8 cellular contexts compared by ENCODE assay signal in the genomic region with DNA sequence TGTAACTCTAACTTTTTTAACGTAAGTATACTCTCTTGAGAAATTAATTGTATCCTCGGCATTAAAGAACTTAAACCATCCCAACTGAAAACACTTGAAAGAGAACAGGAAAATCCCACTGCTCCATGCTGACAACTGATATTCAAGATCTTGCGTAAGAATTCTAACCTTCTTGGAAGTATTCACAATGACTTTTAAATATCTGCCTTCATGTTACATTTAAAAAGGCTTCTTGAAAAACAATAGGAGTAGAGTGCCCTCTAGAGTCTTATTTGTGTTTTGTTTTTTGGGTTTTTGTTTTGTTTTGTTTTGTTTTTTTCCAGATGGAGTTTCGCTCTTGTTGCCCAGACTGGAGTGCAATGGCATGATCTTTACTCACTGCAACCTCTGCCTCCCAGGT.
DNase-seq lines count a peak whose midpoint lies in the region; ATAC-seq and TF ChIP-seq lines count a peak whose summit lies in the region.

No MANE protein-coding gene starts in this region.

- H3K27me3 Mint-ChIP-seq in activated T-cell treated with anti-CD3 and anti-CD28 coated beads, Interleukin-2, amount 50 U/mL, for 24 hours: peaks cover 6% of the 10 kb centered on the region

- H3K36me3 ChIP-seq in brain microvascular endothelial cell (replicated peaks) (no peaks in the 10 kb centered on the region), liver (ENCODE audit: control insufficient read depth in 4 of 4, insufficient read depth in 3 of 4, low read depth in 1 of 4, low read length in 3 of 4) (no peaks in the 10 kb centered on the region)

- no peak overlapping the region for H3K9ac ChIP-seq in liver (ENCODE audit: low read depth in 1 of 2, low read length in 2 of 2)

- WGBS in liver: 71% methylated on average over 4 of the region's 4 CpGs

- no peak overlapping the region for H3K4me3 Mint-ChIP-seq in activated T-cell treated with anti-CD3 and anti-CD28 coated beads, Interleukin-2, amount 50 U/mL, for 24 hours

- no peak overlapping the region for H3K4me3 ChIP-seq in AG04449 (ENCODE audit: low read depth, low read length)
- H3K4me3 ChIP-seq in brain microvascular endothelial cell (ENCODE audit: low read depth, low read length): no peak overlapping the region
- no peak overlapping the region for H3K4me3 ChIP-seq in liver (ENCODE audit: low read depth in 1 of 3, low read length in 3 of 3)

- POLR2A ChIA-PET in AG04449 (lab: Yijun Ruan, JAX): no interaction called here

- no peak for TF ChIP-seq POLR2A in GM18505 (IDR thresholded peaks at IDR 0.05; ENCODE audit: borderline replicate concordance, extremely low read depth, insufficient read depth, insufficient read length)

- H3K36me3 Mint-ChIP-seq in activated T-cell treated with anti-CD3 and anti-CD28 coated beads, Interleukin-2, amount 50 U/mL, for 24 hours (ENCODE audit: low read depth): no peaks in the 10 kb centered on the region

- CTCF ChIA-PET in AG04449 (lab: Yijun Ruan, JAX): interaction anchor here (1.2 to 3.3 kb wide), 5 partner anchors 226 to 465 kb away, joined by 3 to 61 read pairs (median 3); no protein-coding TSS in a partner anchor

- DNase-seq in AG04449 (ENCODE audit: low read depth, low spot score) (peak; percentile 34), NCI-H2171 treated with DMSO at 0.1 percent for 48 hours (lab: John Stamatoyannopoulos, UW) (peak; percentile 77), brain microvascular endothelial cell (no peak)
- DNase-seq in activated T-cell treated with anti-CD3 and anti-CD28 coated beads, Interleukin-2, amount 50 U/mL, for 24 hours: no peak

- H3K4me1 ChIP-seq in liver (ENCODE audit: control insufficient read depth in 4 of 4, insufficient read depth in 4 of 4, low read length in 3 of 4): no peaks in the 10 kb centered on the region

- peaks cover 8% of the 10 kb centered on the region for H3K4me1 Mint-ChIP-seq in activated T-cell treated with anti-CD3 and anti-CD28 coated beads, Interleukin-2, amount 50 U/mL, for 24 hours (ENCODE audit: low read depth)

- H3K27ac ChIP-seq in brain microvascular endothelial cell (no peak overlapping the region), liver (ENCODE audit: low read depth in 1 of 2, low read length in 2 of 2) (no peak overlapping the region)

- H3K9me3 Mint-ChIP-seq in activated T-cell treated with anti-CD3 and anti-CD28 coated beads, Interleukin-2, amount 50 U/mL, for 24 hours: no peaks in the 10 kb centered on the region

- TF ChIP-seq RAD21 in liver (IDR thresholded peaks at IDR 0.05): peak; percentile 77 to 82

- TF ChIP-seq CTCF in AG04449 (IDR thresholded peaks at IDR 0.05; ENCODE audit: insufficient read depth, low read length, missing control alignments): no peak
- peak; percentile 20 for TF ChIP-seq CTCF in brain microvascular endothelial cell (IDR thresholded peaks at IDR 0.05; ENCODE audit: low read depth, low read length, missing control alignments)
- TF ChIP-seq CTCF in liver (IDR thresholded peaks at IDR 0.05; ENCODE audit: low read depth, low read length, missing input control): peak; percentile 36

- in situ Hi-C loops in brain microvascular endothelial cell (cut with HindIII; ENCODE audit: low pct_ligation_motif_present, low sequenced_read_pairs): loop anchor here (25.0 kb wide), 1 partner anchor 463 kb away; no protein-coding TSS in a partner anchor

- ATAC-seq in GM19043 (IDR thresholded peaks at IDR 0.05; ENCODE audit: low read depth, unreplicated experiment) (peak; percentile 37), GM18505 (IDR thresholded peaks at IDR 0.05; ENCODE audit: unreplicated experiment) (no peak), GM21737 (IDR thresholded peaks at IDR 0.05; ENCODE audit: unreplicated experiment) (no peak)

- H3K27ac Mint-ChIP-seq in activated T-cell treated with anti-CD3 and anti-CD28 coated beads, Interleukin-2, amount 50 U/mL, for 24 hours: no peak overlapping the region

- H3K9me3 ChIP-seq in liver (ENCODE audit: control insufficient read depth in 4 of 4, low read length in 3 of 4): no peaks in the 10 kb centered on the region

- H3K27me3 ChIP-seq in brain microvascular endothelial cell (replicated peaks) (no peaks in the 10 kb centered on the region), liver (ENCODE audit: control insufficient read depth in 4 of 4, insufficient read depth in 4 of 4, low read length in 3 of 4) (no peaks in the 10 kb centered on the region)

TF ChIP-seq in liver, 16 proteins besides CTCF, POLR2A, EP300 and RAD21:
- TF ChIP-seq, protein P1, sequence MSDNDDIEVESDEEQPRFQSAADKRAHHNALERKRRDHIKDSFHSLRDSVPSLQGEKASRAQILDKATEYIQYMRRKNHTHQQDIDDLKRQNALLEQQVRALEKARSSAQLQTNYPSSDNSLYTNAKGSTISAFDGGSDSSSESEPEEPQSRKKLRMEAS (IDR thresholded peaks at IDR 0.05): no peak
- TF ChIP-seq FOXA2 (IDR thresholded peaks at IDR 0.05): no peak
- TF ChIP-seq SP1 (IDR thresholded peaks at IDR 0.05): no peak
- TF ChIP-seq FOXA1 (IDR thresholded peaks at IDR 0.05): no peak
- no peak for TF ChIP-seq JUND (IDR thresholded peaks at IDR 0.05)
- no peak for TF ChIP-seq HNF4A (conservative IDR thresholded peaks at IDR 0.05)
- no peak for TF ChIP-seq TAF1 (conservative IDR thresholded peaks at IDR 0.05)
- TF ChIP-seq, protein P2, sequence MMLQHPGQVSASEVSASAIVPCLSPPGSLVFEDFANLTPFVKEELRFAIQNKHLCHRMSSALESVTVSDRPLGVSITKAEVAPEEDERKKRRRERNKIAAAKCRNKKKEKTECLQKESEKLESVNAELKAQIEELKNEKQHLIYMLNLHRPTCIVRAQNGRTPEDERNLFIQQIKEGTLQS (IDR thresholded peaks at IDR 0.05): no peak
- TF ChIP-seq RXRA (IDR thresholded peaks at IDR 0.05): no peak
- TF ChIP-seq, protein P3, sequence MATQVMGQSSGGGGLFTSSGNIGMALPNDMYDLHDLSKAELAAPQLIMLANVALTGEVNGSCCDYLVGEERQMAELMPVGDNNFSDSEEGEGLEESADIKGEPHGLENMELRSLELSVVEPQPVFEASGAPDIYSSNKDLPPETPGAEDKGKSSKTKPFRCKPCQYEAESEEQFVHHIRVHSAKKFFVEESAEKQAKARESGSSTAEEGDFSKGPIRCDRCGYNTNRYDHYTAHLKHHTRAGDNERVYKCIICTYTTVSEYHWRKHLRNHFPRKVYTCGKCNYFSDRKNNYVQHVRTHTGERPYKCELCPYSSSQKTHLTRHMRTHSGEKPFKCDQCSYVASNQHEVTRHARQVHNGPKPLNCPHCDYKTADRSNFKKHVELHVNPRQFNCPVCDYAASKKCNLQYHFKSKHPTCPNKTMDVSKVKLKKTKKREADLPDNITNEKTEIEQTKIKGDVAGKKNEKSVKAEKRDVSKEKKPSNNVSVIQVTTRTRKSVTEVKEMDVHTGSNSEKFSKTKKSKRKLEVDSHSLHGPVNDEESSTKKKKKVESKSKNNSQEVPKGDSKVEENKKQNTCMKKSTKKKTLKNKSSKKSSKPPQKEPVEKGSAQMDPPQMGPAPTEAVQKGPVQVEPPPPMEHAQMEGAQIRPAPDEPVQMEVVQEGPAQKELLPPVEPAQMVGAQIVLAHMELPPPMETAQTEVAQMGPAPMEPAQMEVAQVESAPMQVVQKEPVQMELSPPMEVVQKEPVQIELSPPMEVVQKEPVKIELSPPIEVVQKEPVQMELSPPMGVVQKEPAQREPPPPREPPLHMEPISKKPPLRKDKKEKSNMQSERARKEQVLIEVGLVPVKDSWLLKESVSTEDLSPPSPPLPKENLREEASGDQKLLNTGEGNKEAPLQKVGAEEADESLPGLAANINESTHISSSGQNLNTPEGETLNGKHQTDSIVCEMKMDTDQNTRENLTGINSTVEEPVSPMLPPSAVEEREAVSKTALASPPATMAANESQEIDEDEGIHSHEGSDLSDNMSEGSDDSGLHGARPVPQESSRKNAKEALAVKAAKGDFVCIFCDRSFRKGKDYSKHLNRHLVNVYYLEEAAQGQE (IDR thresholded peaks at IDR 0.05): no peak
- TF ChIP-seq HNF4G (IDR thresholded peaks at IDR 0.05): no peak
- TF ChIP-seq, protein P4, sequence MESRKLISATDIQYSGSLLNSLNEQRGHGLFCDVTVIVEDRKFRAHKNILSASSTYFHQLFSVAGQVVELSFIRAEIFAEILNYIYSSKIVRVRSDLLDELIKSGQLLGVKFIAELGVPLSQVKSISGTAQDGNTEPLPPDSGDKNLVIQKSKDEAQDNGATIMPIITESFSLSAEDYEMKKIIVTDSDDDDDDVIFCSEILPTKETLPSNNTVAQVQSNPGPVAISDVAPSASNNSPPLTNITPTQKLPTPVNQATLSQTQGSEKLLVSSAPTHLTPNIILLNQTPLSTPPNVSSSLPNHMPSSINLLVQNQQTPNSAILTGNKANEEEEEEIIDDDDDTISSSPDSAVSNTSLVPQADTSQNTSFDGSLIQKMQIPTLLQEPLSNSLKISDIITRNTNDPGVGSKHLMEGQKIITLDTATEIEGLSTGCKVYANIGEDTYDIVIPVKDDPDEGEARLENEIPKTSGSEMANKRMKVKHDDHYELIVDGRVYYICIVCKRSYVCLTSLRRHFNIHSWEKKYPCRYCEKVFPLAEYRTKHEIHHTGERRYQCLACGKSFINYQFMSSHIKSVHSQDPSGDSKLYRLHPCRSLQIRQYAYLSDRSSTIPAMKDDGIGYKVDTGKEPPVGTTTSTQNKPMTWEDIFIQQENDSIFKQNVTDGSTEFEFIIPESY (IDR thresholded peaks at IDR 0.05): no peak

Comparison
In these comparisons a context has a peak if more than half of its experiments do, and no peak if none do; other contexts are left out.
1. DNase-seq: peak in AG04449 (single experiment) and NCI-H2171 treated with DMSO at 0.1 percent for 48 hours (single experiment); none in brain microvascular endothelial cell (single experiment) and activated T-cell treated with anti-CD3 and anti-CD28 coated beads, Interleukin-2, amount 50 U/mL, for 24 hours (single experiment).